Comparison of ENCODE assay signal across 20 cellular contexts in genomic region chr10:62475531-62475930, GRCh38.
"Had no signal": no experiment of that assay in that cellular context is flagged by ENCODE, and none has a peak within 500 bp of the region (broad histone marks: within the 10 kb centered on the region; RNA-seq: fewer than 3 reads in every experiment).

No MANE protein-coding gene starts in this region.

- ATAC-seq: esophagus mucosa; gastroesophageal sphincter; left colon; left ventricle myocardium superior; naive thymus-derived CD4-positive, alpha-beta T cell; sciatic nerve had no signal

- H3K9me3 ChIP-seq: gastroesophageal sphincter, neutrophil, stomach, thoracic aorta, transverse colon had no signal

- H3K27me3 ChIP-seq: gastroesophageal sphincter, neutrophil, spleen, stomach, transverse colon had no signal

- DNase-seq: cortex of kidney; effector memory CD4-positive, alpha-beta T cell; left colon; left ventricle myocardium superior; naive thymus-derived CD4-positive, alpha-beta T cell; posterior cingulate gyrus; spleen; stimulated activated CD4-positive, alpha-beta T cell treated with anti-CD3 and anti-CD28 coated beads, Interleukin-15, amount 100 ng/mL, for 24 hours; stimulated activated CD4-positive, alpha-beta T cell treated with anti-CD3 and anti-CD28 coated beads, Interleukin-1b, Interleukin-23, amount 100 ng/mL, for 48 hours; stimulated activated CD4-positive, alpha-beta T cell treated with anti-CD3 and anti-CD28 coated beads, Interleukin-4, amount 100 ng/mL, for 24 hours; stimulated activated naive CD4-positive, alpha-beta T cell; stomach; substantia nigra; transverse colon had no signal

- H3K4me3 Mint-ChIP-seq: naive thymus-derived CD4-positive, alpha-beta T cell had no signal

- FAIRE-seq: endometrium had no signal

- H3K36me3 ChIP-seq: gastroesophageal sphincter, neutrophil, spleen, stomach, thoracic aorta, transverse colon had no signal

- H3K27ac ChIP-seq: gastroesophageal sphincter, neutrophil, spleen, stomach, thoracic aorta, transverse colon had no signal

- H3K4me3 ChIP-seq: gastroesophageal sphincter, spleen, stomach, thoracic aorta, transverse colon had no signal

- H3K4me1 ChIP-seq: gastroesophageal sphincter, stomach, transverse colon had no signal

- H3K36me3 Mint-ChIP-seq: naive thymus-derived CD4-positive, alpha-beta T cell had no signal

- H3K27ac Mint-ChIP-seq: naive thymus-derived CD4-positive, alpha-beta T cell had no signal
